In the genomic region with DNA sequence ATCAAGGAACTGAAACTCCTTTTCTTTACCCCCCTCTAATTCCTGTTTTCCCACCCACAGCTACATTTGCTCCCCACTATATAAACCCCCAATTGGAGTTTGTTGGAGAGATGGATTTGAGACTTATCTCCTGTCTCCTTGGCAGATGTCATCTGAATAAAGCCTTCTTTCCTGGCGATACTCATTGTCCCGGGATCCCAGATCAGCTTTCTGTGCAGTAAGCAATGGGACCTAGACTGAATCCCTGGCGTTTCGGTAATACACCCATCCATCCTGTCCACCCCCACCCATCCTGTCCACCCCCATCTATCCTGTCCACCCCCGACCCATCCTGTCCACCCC, we compare ENCODE assay signal across 13 cellular contexts. TPM values are rescaled to one million over a fixed set of nuclear protein-coding genes. Genes with fewer than 3 reads are reported as not detected.
DNase-seq lines count a peak whose midpoint lies in the region; ATAC-seq and TF ChIP-seq lines count a peak whose summit lies in the region.
"Had no signal": no experiment of that assay in that cellular context is flagged by ENCODE, and none has a peak within 500 bp of the region (broad histone marks: within the 10 kb centered on the region; RNA-seq: fewer than 3 reads in every experiment).

No MANE protein-coding gene starts in this region.

- intact Hi-C loops in stomach (cut with DNase I; ENCODE audit: low total_unique reads), result no loop called here
- intact Hi-C loops in left ventricle myocardium inferior (cut with micrococcal nuclease), result no loop called here

- CTCF ChIA-PET in activated CD8-positive, alpha-beta memory T cell treated with anti-CD3 and anti-CD28 coated beads, Interleukin-2, amount 10 ng/mL, durations not matched to agents 7 days and 5 days (lab: Charles Lee), result interaction anchor here (0.8 to 9.6 kb wide), 31 partner anchors 10 to 352 kb away, joined by 3 to 109 read pairs (median 8); a partner anchor contains a TSS

- H3K9me3 Mint-ChIP-seq in activated CD8-positive, alpha-beta memory T cell treated with anti-CD3 and anti-CD28 coated beads, Interleukin-2, amount 10 ng/mL, durations not matched to agents 7 days and 5 days (ENCODE audit: low read depth), result no peaks in the 10 kb centered on the region
- H3K9me3 Mint-ChIP-seq in IgD-negative memory B cell, result peaks cover 0 to 9% (median 6%) of the 10 kb centered on the region in 3 donors
- no peaks in the 10 kb centered on the region for H3K9me3 Mint-ChIP-seq in central memory CD8-positive, alpha-beta T cell

- TF ChIP-seq CTCF in stomach (IDR thresholded peaks at IDR 0.05) (no peak), left ventricle myocardium inferior (IDR thresholded peaks at IDR 0.05; ENCODE audit: borderline replicate concordance) (no peak)

- TF ChIP-seq POLR2A in stomach (IDR thresholded peaks at IDR 0.05), result no peak

- H3K27me3 ChIP-seq in stomach (no peaks in the 10 kb centered on the region), left ventricle myocardium inferior (ENCODE audit: low read depth) (peaks cover 3% of the 10 kb centered on the region)
- H3K27me3 ChIP-seq: brain microvascular endothelial cell had no signal

- WGBS in stomach, 5 donors, result 77 to 88% (median 84%) methylated on average over 5 of the region's 5 CpGs

- no peaks in the 10 kb centered on the region for H3K36me3 Mint-ChIP-seq in activated CD8-positive, alpha-beta memory T cell treated with anti-CD3 and anti-CD28 coated beads, Interleukin-2, amount 10 ng/mL, durations not matched to agents 7 days and 5 days
- no peaks in the 10 kb centered on the region for H3K36me3 Mint-ChIP-seq in IgD-negative memory B cell
- peaks cover 17% of the 10 kb centered on the region for H3K36me3 Mint-ChIP-seq in central memory CD8-positive, alpha-beta T cell (ENCODE audit: insufficient read depth)

- H3K36me3 ChIP-seq in stomach (no peaks in the 10 kb centered on the region), left ventricle myocardium inferior (no peaks in the 10 kb centered on the region)
- H3K36me3 ChIP-seq: brain microvascular endothelial cell, left lung had no signal

- H3K4me3 ChIP-seq in stomach, result no peak overlapping the region
- no peak overlapping the region for H3K4me3 ChIP-seq in left ventricle myocardium inferior
- H3K4me3 ChIP-seq: left lung had no signal

- H3K27me3 Mint-ChIP-seq in activated CD8-positive, alpha-beta memory T cell treated with anti-CD3 and anti-CD28 coated beads, Interleukin-2, amount 10 ng/mL, durations not matched to agents 7 days and 5 days, result peaks cover 2% of the 10 kb centered on the region
- peaks cover 2% of the 10 kb centered on the region for H3K27me3 Mint-ChIP-seq in IgD-negative memory B cell
- no peaks in the 10 kb centered on the region for H3K27me3 Mint-ChIP-seq in central memory CD8-positive, alpha-beta T cell

- DNase-seq in activated CD8-positive, alpha-beta memory T cell treated with anti-CD3 and anti-CD28 coated beads, Interleukin-2, amount 10 ng/mL, durations not matched to agents 7 days and 5 days, result no peak
- DNase-seq in activated CD8-positive, alpha-beta memory T cell treated with anti-CD3 and anti-CD28 coated beads, Interleukin-2, amount 50 U/mL, for 4 hours, result no peak
- DNase-seq in central memory CD8-positive, alpha-beta T cell (ENCODE audit: low spot score in 2 of 2), result no peak
- DNase-seq in stomach (no peak), left ventricle myocardium inferior (no peak), NCI-H510A treated with DMSO at 0.1 percent for 48 hours (lab: John Stamatoyannopoulos, UW) (no peak)

- peak overlapping the region; percentile 93 for H3K27ac Mint-ChIP-seq in activated CD8-positive, alpha-beta memory T cell treated with anti-CD3 and anti-CD28 coated beads, Interleukin-2, amount 10 ng/mL, durations not matched to agents 7 days and 5 days
- peak overlapping the region in 2 of 3 donors; percentile 91 to 94 for H3K27ac Mint-ChIP-seq in IgD-negative memory B cell
- peak overlapping the region; percentile 98 for H3K27ac Mint-ChIP-seq in central memory CD8-positive, alpha-beta T cell (ENCODE audit: low read depth)

- H3K4me1 ChIP-seq in stomach, result peaks cover 0 to 9% (median 8%) of the 10 kb centered on the region in 4 donors
- H3K4me1 ChIP-seq in left ventricle myocardium inferior, result peaks cover 4% of the 10 kb centered on the region

- H3K4me3 Mint-ChIP-seq in activated CD8-positive, alpha-beta memory T cell treated with anti-CD3 and anti-CD28 coated beads, Interleukin-2, amount 10 ng/mL, durations not matched to agents 7 days and 5 days, result peak overlapping the region; percentile 64
- H3K4me3 Mint-ChIP-seq in IgD-negative memory B cell, result peak overlapping the region in 2 of 4 donors; percentile 86 to 91
- H3K4me3 Mint-ChIP-seq in central memory CD8-positive, alpha-beta T cell, result peak overlapping the region; percentile 75

- peaks cover 0 to 9% (median 0%) of the 10 kb centered on the region in 4 donors for H3K9me3 ChIP-seq in stomach
- H3K9me3 ChIP-seq in left ventricle myocardium inferior (replicated peaks), result no peaks in the 10 kb centered on the region
- H3K9me3 ChIP-seq: Caco-2, left lung had no signal

- H3K4me1 Mint-ChIP-seq in activated CD8-positive, alpha-beta memory T cell treated with anti-CD3 and anti-CD28 coated beads, Interleukin-2, amount 10 ng/mL, durations not matched to agents 7 days and 5 days, result peaks cover 31% of the 10 kb centered on the region
- H3K4me1 Mint-ChIP-seq in IgD-negative memory B cell, result peaks cover 17 to 19% (median 18%) of the 10 kb centered on the region in 3 donors
- H3K4me1 Mint-ChIP-seq in central memory CD8-positive, alpha-beta T cell, result peaks cover 32% of the 10 kb centered on the region

- ATAC-seq in activated CD8-positive, alpha-beta memory T cell treated with anti-CD3 and anti-CD28 coated beads, Interleukin-2, amount 10 ng/mL, durations not matched to agents 7 days and 5 days, result no peak
- ATAC-seq in central memory CD8-positive, alpha-beta T cell (replicated peaks; ENCODE audit: extremely low read depth, poor library complexity, severe bottlenecking), result no peak
- no peak for ATAC-seq in HG03565 (IDR thresholded peaks at IDR 0.05; ENCODE audit: unreplicated experiment)

- TF ChIP-seq EP300 in stomach (IDR thresholded peaks at IDR 0.05), result no peak

- H3K27ac ChIP-seq in stomach (peak overlapping the region in 3 of 5 donors; percentile 16 to 48 (median 40)), left ventricle myocardium inferior (replicated peaks) (no peak overlapping the region)
- H3K27ac ChIP-seq: brain microvascular endothelial cell, left lung had no signal

RNA-seq across cellular contexts. Expression of a gene that starts 22.2 kb away (rescaled TPM):
- total RNA-seq in activated CD8-positive, alpha-beta memory T cell treated with anti-CD3 and anti-CD28 coated beads, Interleukin-2, amount 10 ng/mL, durations not matched to agents 7 days and 5 days, result 10 to 100 TPM; 13.3 to 15.7 TPM
- polyA plus RNA-seq in IgD-negative memory B cell, result not detected
- total RNA-seq in stomach, result 100 to 1,000 TPM in 1 of 5 donors, 1 to 10 TPM in 3, not detected in 1; 5.1 to 114 (median 7.8) TPM
- polyA plus RNA-seq in stomach, result 10 to 100 TPM in 1 of 3 donors, 1 to 10 TPM in 2; 2.4 to 11.6 (median 7.3) TPM
- 20.8 TPM for total RNA-seq in left ventricle myocardium inferior

RNA-seq across cellular contexts. Expression of a gene that starts 38.1 kb away (rescaled TPM):
- 100 to 1,000 TPM; 329 to 351 TPM for total RNA-seq in activated CD8-positive, alpha-beta memory T cell treated with anti-CD3 and anti-CD28 coated beads, Interleukin-2, amount 10 ng/mL, durations not matched to agents 7 days and 5 days
- 11.0 TPM for polyA plus RNA-seq in IgD-negative memory B cell
- 10 to 100 TPM in 1 of 5 donors, 1 to 10 TPM in 4; 1.8 to 20.1 (median 4.3) TPM for total RNA-seq in stomach
- polyA plus RNA-seq in stomach, result 1 to 10 TPM in 1 of 3 donors, under 1 TPM in 2; 0.68 to 1.1 (median 0.75) TPM
- total RNA-seq in left ventricle myocardium inferior, result 1.3 TPM
- total RNA-seq: Caco-2, dermis microvascular lymphatic vessel endothelial cell, osteocyte had no signal

RNA-seq across cellular contexts. Expression of a gene that starts 44.6 kb away (rescaled TPM):
- total RNA-seq in activated CD8-positive, alpha-beta memory T cell treated with anti-CD3 and anti-CD28 coated beads, Interleukin-2, amount 10 ng/mL, durations not matched to agents 7 days and 5 days, result 10 to 100 TPM; 39.7 to 51.2 TPM
- polyA plus RNA-seq in IgD-negative memory B cell (50.6 TPM), stomach (under 1 TPM; 0.48 to 1.00 (median 0.92) TPM)
- total RNA-seq in stomach (1 to 10 TPM in 2 of 5 donors, under 1 TPM in 1, not detected in 2; 0.37 to 3.5 (median 2.3) TPM), left ventricle myocardium inferior (0.63 TPM)
- total RNA-seq: Caco-2, dermis microvascular lymphatic vessel endothelial cell, osteocyte had no signal

Comparison
In these comparisons a context has a peak if more than half of its experiments do, and no peak if none do; other contexts are left out.
1. RNA of a gene that starts 38.1 kb away (total RNA-seq): 329 to 351 TPM in activated CD8-positive, alpha-beta memory T cell treated with anti-CD3 and anti-CD28 coated beads, Interleukin-2, amount 10 ng/mL, durations not matched to agents 7 days and 5 days; 1.8 to 20.1 TPM in stomach and 1.3 TPM in left ventricle myocardium inferior (single experiment); every median in the first group is over 10 times any median in the second.
2. RNA of a gene that starts 44.6 kb away (total RNA-seq): 39.7 to 51.2 TPM in activated CD8-positive, alpha-beta memory T cell treated with anti-CD3 and anti-CD28 coated beads, Interleukin-2, amount 10 ng/mL, durations not matched to agents 7 days and 5 days; 0.63 TPM in left ventricle myocardium inferior (single experiment) and 0.37 to 3.5 TPM in stomach; every median in the first group is over 4 times any median in the second.
3. Peak in every context shown above with its lines, with median percentiles within 50 percentile points of each other: H3K27ac Mint-ChIP-seq.